In the genomic region with DNA sequence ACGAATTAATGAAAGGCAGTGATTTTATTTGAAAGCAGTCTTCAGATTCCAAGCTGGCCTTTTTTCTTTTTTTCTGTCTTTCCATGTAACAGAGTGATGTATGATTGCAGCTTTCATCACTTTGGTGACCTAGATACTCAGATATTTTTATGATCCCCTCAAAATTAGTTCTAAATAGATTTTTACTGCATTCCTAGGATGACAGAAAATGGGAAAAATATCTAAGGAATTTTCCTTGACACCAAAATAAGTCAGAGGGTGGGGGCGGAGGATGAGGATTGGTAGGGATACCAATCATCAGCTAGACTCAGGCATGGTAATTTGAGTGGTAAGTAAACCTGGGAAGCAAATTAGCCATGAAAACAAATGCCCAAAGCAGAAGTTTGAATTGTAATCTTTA, we compare ENCODE assay signal across 1 cellular context.
TF ChIP-seq lines count a peak whose summit lies in the region.

No MANE protein-coding gene starts in this region.

TF ChIP-seq in GM23338, 12 proteins besides CTCF, POLR2A, EP300 and RAD21:
- TF ChIP-seq JUNB (IDR thresholded peaks at IDR 0.05; ENCODE audit: unreplicated experiment) = no peak
- TF ChIP-seq, protein P1, sequence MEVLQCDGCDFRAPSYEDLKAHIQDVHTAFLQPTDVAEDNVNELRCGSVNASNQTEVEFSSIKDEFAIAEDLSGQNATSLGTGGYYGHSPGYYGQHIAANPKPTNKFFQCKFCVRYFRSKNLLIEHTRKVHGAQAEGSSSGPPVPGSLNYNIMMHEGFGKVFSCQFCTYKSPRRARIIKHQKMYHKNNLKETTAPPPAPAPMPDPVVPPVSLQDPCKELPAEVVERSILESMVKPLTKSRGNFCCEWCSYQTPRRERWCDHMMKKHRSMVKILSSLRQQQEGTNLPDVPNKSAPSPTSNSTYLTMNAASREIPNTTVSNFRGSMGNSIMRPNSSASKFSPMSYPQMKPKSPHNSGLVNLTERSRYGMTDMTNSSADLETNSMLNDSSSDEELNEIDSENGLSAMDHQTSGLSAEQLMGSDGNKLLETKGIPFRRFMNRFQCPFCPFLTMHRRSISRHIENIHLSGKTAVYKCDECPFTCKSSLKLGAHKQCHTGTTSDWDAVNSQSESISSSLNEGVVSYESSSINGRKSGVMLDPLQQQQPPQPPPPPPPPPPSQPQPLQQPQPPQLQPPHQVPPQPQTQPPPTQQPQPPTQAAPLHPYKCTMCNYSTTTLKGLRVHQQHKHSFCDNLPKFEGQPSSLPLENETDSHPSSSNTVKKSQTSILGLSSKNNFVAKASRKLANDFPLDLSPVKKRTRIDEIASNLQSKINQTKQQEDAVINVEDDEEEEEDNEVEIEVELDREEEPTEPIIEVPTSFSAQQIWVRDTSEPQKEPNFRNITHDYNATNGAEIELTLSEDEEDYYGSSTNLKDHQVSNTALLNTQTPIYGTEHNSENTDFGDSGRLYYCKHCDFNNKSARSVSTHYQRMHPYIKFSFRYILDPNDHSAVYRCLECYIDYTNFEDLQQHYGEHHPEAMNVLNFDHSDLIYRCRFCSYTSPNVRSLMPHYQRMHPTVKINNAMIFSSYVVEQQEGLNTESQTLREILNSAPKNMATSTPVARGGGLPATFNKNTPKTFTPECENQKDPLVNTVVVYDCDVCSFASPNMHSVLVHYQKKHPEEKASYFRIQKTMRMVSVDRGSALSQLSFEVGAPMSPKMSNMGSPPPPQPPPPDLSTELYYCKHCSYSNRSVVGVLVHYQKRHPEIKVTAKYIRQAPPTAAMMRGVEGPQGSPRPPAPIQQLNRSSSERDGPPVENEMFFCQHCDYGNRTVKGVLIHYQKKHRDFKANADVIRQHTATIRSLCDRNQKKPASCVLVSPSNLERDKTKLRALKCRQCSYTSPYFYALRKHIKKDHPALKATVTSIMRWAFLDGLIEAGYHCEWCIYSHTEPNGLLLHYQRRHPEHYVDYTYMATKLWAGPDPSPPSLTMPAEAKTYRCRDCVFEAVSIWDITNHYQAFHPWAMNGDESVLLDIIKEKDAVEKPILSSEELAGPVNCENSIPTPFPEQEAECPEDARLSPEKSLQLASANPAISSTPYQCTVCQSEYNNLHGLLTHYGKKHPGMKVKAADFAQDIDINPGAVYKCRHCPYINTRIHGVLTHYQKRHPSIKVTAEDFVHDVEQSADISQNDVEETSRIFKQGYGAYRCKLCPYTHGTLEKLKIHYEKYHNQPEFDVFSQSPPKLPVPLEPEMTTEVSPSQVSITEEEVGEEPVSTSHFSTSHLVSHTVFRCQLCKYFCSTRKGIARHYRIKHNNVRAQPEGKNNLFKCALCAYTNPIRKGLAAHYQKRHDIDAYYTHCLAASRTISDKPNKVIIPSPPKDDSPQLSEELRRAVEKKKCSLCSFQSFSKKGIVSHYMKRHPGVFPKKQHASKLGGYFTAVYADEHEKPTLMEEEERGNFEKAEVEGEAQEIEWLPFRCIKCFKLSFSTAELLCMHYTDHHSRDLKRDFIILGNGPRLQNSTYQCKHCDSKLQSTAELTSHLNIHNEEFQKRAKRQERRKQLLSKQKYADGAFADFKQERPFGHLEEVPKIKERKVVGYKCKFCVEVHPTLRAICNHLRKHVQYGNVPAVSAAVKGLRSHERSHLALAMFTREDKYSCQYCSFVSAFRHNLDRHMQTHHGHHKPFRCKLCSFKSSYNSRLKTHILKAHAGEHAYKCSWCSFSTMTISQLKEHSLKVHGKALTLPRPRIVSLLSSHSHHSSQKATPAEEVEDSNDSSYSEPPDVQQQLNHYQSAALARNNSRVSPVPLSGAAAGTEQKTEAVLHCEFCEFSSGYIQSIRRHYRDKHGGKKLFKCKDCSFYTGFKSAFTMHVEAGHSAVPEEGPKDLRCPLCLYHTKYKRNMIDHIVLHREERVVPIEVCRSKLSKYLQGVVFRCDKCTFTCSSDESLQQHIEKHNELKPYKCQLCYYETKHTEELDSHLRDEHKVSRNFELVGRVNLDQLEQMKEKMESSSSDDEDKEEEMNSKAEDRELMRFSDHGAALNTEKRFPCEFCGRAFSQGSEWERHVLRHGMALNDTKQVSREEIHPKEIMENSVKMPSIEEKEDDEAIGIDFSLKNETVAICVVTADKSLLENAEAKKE (CRISPR knock-in tag; IDR thresholded peaks at IDR 0.05) = no peak
- no peak for TF ChIP-seq ZNF114 (CRISPR knock-in tag; IDR thresholded peaks at IDR 0.05)
- TF ChIP-seq POLR2AphosphoS5 (IDR thresholded peaks at IDR 0.05; ENCODE audit: low read depth) = no peak
- no peak for TF ChIP-seq NANOG (IDR thresholded peaks at IDR 0.05; ENCODE audit: borderline replicate concordance)
- TF ChIP-seq, protein P2, sequence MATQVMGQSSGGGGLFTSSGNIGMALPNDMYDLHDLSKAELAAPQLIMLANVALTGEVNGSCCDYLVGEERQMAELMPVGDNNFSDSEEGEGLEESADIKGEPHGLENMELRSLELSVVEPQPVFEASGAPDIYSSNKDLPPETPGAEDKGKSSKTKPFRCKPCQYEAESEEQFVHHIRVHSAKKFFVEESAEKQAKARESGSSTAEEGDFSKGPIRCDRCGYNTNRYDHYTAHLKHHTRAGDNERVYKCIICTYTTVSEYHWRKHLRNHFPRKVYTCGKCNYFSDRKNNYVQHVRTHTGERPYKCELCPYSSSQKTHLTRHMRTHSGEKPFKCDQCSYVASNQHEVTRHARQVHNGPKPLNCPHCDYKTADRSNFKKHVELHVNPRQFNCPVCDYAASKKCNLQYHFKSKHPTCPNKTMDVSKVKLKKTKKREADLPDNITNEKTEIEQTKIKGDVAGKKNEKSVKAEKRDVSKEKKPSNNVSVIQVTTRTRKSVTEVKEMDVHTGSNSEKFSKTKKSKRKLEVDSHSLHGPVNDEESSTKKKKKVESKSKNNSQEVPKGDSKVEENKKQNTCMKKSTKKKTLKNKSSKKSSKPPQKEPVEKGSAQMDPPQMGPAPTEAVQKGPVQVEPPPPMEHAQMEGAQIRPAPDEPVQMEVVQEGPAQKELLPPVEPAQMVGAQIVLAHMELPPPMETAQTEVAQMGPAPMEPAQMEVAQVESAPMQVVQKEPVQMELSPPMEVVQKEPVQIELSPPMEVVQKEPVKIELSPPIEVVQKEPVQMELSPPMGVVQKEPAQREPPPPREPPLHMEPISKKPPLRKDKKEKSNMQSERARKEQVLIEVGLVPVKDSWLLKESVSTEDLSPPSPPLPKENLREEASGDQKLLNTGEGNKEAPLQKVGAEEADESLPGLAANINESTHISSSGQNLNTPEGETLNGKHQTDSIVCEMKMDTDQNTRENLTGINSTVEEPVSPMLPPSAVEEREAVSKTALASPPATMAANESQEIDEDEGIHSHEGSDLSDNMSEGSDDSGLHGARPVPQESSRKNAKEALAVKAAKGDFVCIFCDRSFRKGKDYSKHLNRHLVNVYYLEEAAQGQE (IDR thresholded peaks at IDR 0.05; ENCODE audit: unreplicated experiment) = no peak
- TF ChIP-seq EZH2 (IDR thresholded peaks at IDR 0.05; ENCODE audit: low read depth, unreplicated experiment) = no peak
- no peak for TF ChIP-seq EZH2phosphoT487 (IDR thresholded peaks at IDR 0.05; ENCODE audit: unreplicated experiment)
- no peak for TF ChIP-seq CREB1 (CRISPR knock-in tag; IDR thresholded peaks at IDR 0.05; ENCODE audit: low read depth)
- no peak for TF ChIP-seq ZNF331 (CRISPR knock-in tag; IDR thresholded peaks at IDR 0.05; ENCODE audit: low read depth)
- no peak for TF ChIP-seq STAT1 (IDR thresholded peaks at IDR 0.05; ENCODE audit: unreplicated experiment)
- TF ChIP-seq, protein P3, sequence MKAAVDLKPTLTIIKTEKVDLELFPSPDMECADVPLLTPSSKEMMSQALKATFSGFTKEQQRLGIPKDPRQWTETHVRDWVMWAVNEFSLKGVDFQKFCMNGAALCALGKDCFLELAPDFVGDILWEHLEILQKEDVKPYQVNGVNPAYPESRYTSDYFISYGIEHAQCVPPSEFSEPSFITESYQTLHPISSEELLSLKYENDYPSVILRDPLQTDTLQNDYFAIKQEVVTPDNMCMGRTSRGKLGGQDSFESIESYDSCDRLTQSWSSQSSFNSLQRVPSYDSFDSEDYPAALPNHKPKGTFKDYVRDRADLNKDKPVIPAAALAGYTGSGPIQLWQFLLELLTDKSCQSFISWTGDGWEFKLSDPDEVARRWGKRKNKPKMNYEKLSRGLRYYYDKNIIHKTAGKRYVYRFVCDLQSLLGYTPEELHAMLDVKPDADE (IDR thresholded peaks at IDR 0.05) = no peak
